In genomic region chr17:75181608-75182318, GRCh38 we compare ENCODE assay signal across 7 cellular contexts. TPM values are rescaled to one million over a fixed set of nuclear protein-coding genes. Genes with fewer than 3 reads are reported as not detected.
A peak's percentile ranks its signal among the peaks of the same experiment; 100 is the strongest.
DNase-seq lines count a peak whose midpoint lies in the region; ATAC-seq and TF ChIP-seq lines count a peak whose summit lies in the region.

No MANE protein-coding gene starts in this region.

- no peak overlapping the region for H3K23ac ChIP-seq in trophoblast cell (ENCODE audit: low read length)

- H3K4me1 ChIP-seq in Karpas-422 (ENCODE audit: low read length) (peaks cover 20% of the 10 kb centered on the region), gastroesophageal sphincter (peaks cover 0 to 50% (median 10%) of the 10 kb centered on the region in 3 donors), trophoblast cell (ENCODE audit: control insufficient read depth in 1 of 2, insufficient read depth in 2 of 2, low read length in 2 of 2) (peaks cover 2 to 4% of the 10 kb centered on the region in 2 experiments)

- peak overlapping the region; percentile 99 for H3K27ac Mint-ChIP-seq in activated T-cell treated with anti-CD3 and anti-CD28 coated beads, Interleukin-2, amount 50 U/mL, for 72 hours

- H3K9me3 Mint-ChIP-seq in activated T-cell treated with anti-CD3 and anti-CD28 coated beads, Interleukin-2, amount 50 U/mL, for 72 hours = no peaks in the 10 kb centered on the region

- H4K8ac ChIP-seq in trophoblast cell (ENCODE audit: low read depth, low read length) = peak overlapping the region; percentile 81

- TF ChIP-seq POLR2A in gastroesophageal sphincter (IDR thresholded peaks at IDR 0.05) = no peak

- no peaks in the 10 kb centered on the region for H3K9me2 ChIP-seq in Karpas-422 (replicated peaks; ENCODE audit: insufficient read depth, low read length)

- peak; percentile 76 for DNase-seq in Karpas-422
- DNase-seq in activated T-cell treated with anti-CD3 and anti-CD28 coated beads, Interleukin-2, amount 50 U/mL, for 72 hours = peak; percentile 32 to 36
- DNase-seq in trophoblast cell = no peak
- no peak for DNase-seq in NCI-H2196 treated with DMSO at 0.1 percent for 48 hours (lab: John Stamatoyannopoulos, UW; ENCODE audit: unreplicated experiment)

- peak overlapping the region; percentile 97 for H3K4me2 ChIP-seq in Karpas-422 (ENCODE audit: low read depth, low read length, poor library complexity, severe bottlenecking)
- H3K4me2 ChIP-seq in trophoblast cell (ENCODE audit: low read length) = peak overlapping the region; percentile 92

- H4K12ac ChIP-seq in trophoblast cell (ENCODE audit: low read depth, low read length) = peak overlapping the region; percentile 65

- H2BK120ac ChIP-seq in trophoblast cell (ENCODE audit: insufficient read depth, low read length, poor library complexity) = peak overlapping the region; percentile 76

- peaks cover 19% of the 10 kb centered on the region; the same call in 1 of the 2 replicates for H3K36me3 ChIP-seq in Karpas-422 (ENCODE audit: insufficient read depth, low read length)
- H3K36me3 ChIP-seq in gastroesophageal sphincter = peaks cover 0 to 29% of the 10 kb centered on the region in 2 donors
- peaks cover 23 to 30% of the 10 kb centered on the region in 2 experiments for H3K36me3 ChIP-seq in trophoblast cell (ENCODE audit: control insufficient read depth in 1 of 2, insufficient read depth in 2 of 2, low read length in 2 of 2)

- H3K4ac ChIP-seq in trophoblast cell (ENCODE audit: low read depth, low read length) = peak overlapping the region; percentile 100

- H3K27me3 ChIP-seq in Karpas-422 (ENCODE audit: low read length) (no peaks in the 10 kb centered on the region), gastroesophageal sphincter (no peaks in the 10 kb centered on the region), trophoblast cell (ENCODE audit: insufficient read depth, low read length) (no peaks in the 10 kb centered on the region)

- H3K79me2 ChIP-seq in Karpas-422 (ENCODE audit: low read length) = peaks cover 55% of the 10 kb centered on the region
- H3K79me2 ChIP-seq in trophoblast cell (ENCODE audit: control insufficient read depth, insufficient read depth, low read length, poor library complexity) = peaks cover 20% of the 10 kb centered on the region

- H3K9me3 ChIP-seq in Karpas-422 (ENCODE audit: low read length) (no peaks in the 10 kb centered on the region), gastroesophageal sphincter (no peaks in the 10 kb centered on the region), trophoblast cell (ENCODE audit: insufficient read depth, low read depth, low read length) (no peaks in the 10 kb centered on the region)

- no peak for TF ChIP-seq EP300 in gastroesophageal sphincter (IDR thresholded peaks at IDR 0.05)

- H3K9ac ChIP-seq in Karpas-422 (ENCODE audit: low read length) (peak overlapping the region; percentile 99), trophoblast cell (ENCODE audit: low read length) (peak overlapping the region; percentile 85)

- WGBS in gastroesophageal sphincter (ENCODE audit: low coverage in 1 of 2), 2 donors = 0% methylated on average over 12 to 22 of the region's 34 CpGs
- no CpG with 5 or more reads among the region's 34 CpGs for WGBS in trophoblast cell (ENCODE audit: extremely low coverage, insufficient coverage, insufficient read length)

- H3K4me3 ChIP-seq in Karpas-422 (ENCODE audit: low read length) = peak overlapping the region; percentile 97
- peak overlapping the region; percentile 64 to 72 for H3K4me3 ChIP-seq in gastroesophageal sphincter
- H3K4me3 ChIP-seq in trophoblast cell (ENCODE audit: low read depth, low read length) = peak overlapping the region; percentile 96

- peak overlapping the region; percentile 94 for H3K18ac ChIP-seq in trophoblast cell (ENCODE audit: low read length)

- peaks cover 11% of the 10 kb centered on the region for H3K79me1 ChIP-seq in trophoblast cell (ENCODE audit: low read length)

- ATAC-seq in GM19438 (IDR thresholded peaks at IDR 0.05; ENCODE audit: low read depth, unreplicated experiment) (peak; percentile 17), gastroesophageal sphincter (no peak), HG02973 (IDR thresholded peaks at IDR 0.05; ENCODE audit: unreplicated experiment) (no peak)
- ATAC-seq in activated T-cell treated with anti-CD3 and anti-CD28 coated beads, Interleukin-2, amount 50 U/mL, for 72 hours (replicated peaks in 1 of 2) = no peak

- H3K36me3 Mint-ChIP-seq in activated T-cell treated with anti-CD3 and anti-CD28 coated beads, Interleukin-2, amount 50 U/mL, for 72 hours (ENCODE audit: insufficient read depth in 2 of 2) = peaks cover 7 to 17% of the 10 kb centered on the region in 2 donors

- H3K4me3 Mint-ChIP-seq in activated T-cell treated with anti-CD3 and anti-CD28 coated beads, Interleukin-2, amount 50 U/mL, for 72 hours = peak overlapping the region; percentile 90 to 99

- H2BK12ac ChIP-seq in trophoblast cell (ENCODE audit: low read length) = no peak overlapping the region

- H4K91ac ChIP-seq in trophoblast cell (ENCODE audit: low read depth, low read length) = peak overlapping the region; percentile 87

- TF ChIP-seq CTCF in gastroesophageal sphincter (IDR thresholded peaks at IDR 0.05) = no peak

- H3K27me3 Mint-ChIP-seq in activated T-cell treated with anti-CD3 and anti-CD28 coated beads, Interleukin-2, amount 50 U/mL, for 72 hours (ENCODE audit: low read depth) = no peaks in the 10 kb centered on the region

- peak overlapping the region; percentile 71 for H2BK5ac ChIP-seq in trophoblast cell (ENCODE audit: low read depth, low read length, poor library complexity)

- peak overlapping the region; percentile 98 for H3K14ac ChIP-seq in trophoblast cell (ENCODE audit: low read length)

- H3K4me1 Mint-ChIP-seq in activated T-cell treated with anti-CD3 and anti-CD28 coated beads, Interleukin-2, amount 50 U/mL, for 72 hours (ENCODE audit: low read depth) = peaks cover 43% of the 10 kb centered on the region

- H3K27ac ChIP-seq in Karpas-422 (ENCODE audit: low read length) (peak overlapping the region; percentile 83), gastroesophageal sphincter (peak overlapping the region; percentile 91 to 100 (median 99)), trophoblast cell (ENCODE audit: low read depth, low read length) (peak overlapping the region; percentile 94)

- peak overlapping the region; percentile 97 for H2AK5ac ChIP-seq in trophoblast cell (ENCODE audit: low read length)

- H4K20me1 ChIP-seq in Karpas-422 (ENCODE audit: insufficient read depth, low read depth, low read length) = peaks cover 24% of the 10 kb centered on the region

- H2AFZ ChIP-seq in Karpas-422 (ENCODE audit: low read length) (no peak overlapping the region), trophoblast cell (ENCODE audit: insufficient read depth, low read length, poor library complexity) (peak overlapping the region; percentile 56)

RNA-seq across cellular contexts. Expression of gene SUMO2, which starts 1.0 kb away (rescaled TPM):
- total RNA-seq in Karpas-422 (2014; rRNA removed; shearing (Covaris generic); ENCODE audit: low replicate concordance) = 136 and 177 TPM in 2 replicates
- total RNA-seq in activated T-cell treated with anti-CD3 and anti-CD28 coated beads, Interleukin-2, amount 50 U/mL, for 72 hours = 100 to 1,000 TPM; 361 to 368 TPM
- 10 to 100 TPM; 67.7 to 95.2 (median 69.9) TPM for total RNA-seq in gastroesophageal sphincter
- polyA plus RNA-seq in trophoblast cell (2013) = 194 and 209 TPM in 2 replicates

RNA-seq across cellular contexts. Expression of gene NUP85, which starts 23.7 kb away (rescaled TPM):
- total RNA-seq in Karpas-422 (2014; rRNA removed; shearing (Covaris generic); ENCODE audit: low replicate concordance) = 40.6 and 47.8 TPM in 2 replicates
- 100 to 1,000 TPM in 1 of 2 donors, 10 to 100 TPM in 1; 88.3 to 114 TPM for total RNA-seq in activated T-cell treated with anti-CD3 and anti-CD28 coated beads, Interleukin-2, amount 50 U/mL, for 72 hours
- 10 to 100 TPM; 19.6 to 62.3 (median 22.3) TPM for total RNA-seq in gastroesophageal sphincter
- 48.2 and 51.5 TPM in 2 replicates for polyA plus RNA-seq in trophoblast cell (2013)

RNA-seq across cellular contexts. Expression of gene JPT1, which starts 27.5 kb away (rescaled TPM):
- 98.2 and 159 TPM in 2 replicates for total RNA-seq in Karpas-422 (2014; rRNA removed; shearing (Covaris generic); ENCODE audit: low replicate concordance)
- 100 to 1,000 TPM; 162 to 188 TPM for total RNA-seq in activated T-cell treated with anti-CD3 and anti-CD28 coated beads, Interleukin-2, amount 50 U/mL, for 72 hours
- 10 to 100 TPM in 3 of 4 donors, 1 to 10 TPM in 1; 9.3 to 48.5 (median 25.0) TPM for total RNA-seq in gastroesophageal sphincter
- polyA plus RNA-seq in trophoblast cell (2013) = 301 and 304 TPM in 2 replicates

RNA-seq across cellular contexts. Expression of gene NT5C, which starts 50.2 kb away (rescaled TPM):
- total RNA-seq in Karpas-422 (2014; rRNA removed; shearing (Covaris generic); ENCODE audit: low replicate concordance) = 43.6 and 174 TPM in 2 replicates
- 10 to 100 TPM; 56.5 to 65.9 TPM for total RNA-seq in activated T-cell treated with anti-CD3 and anti-CD28 coated beads, Interleukin-2, amount 50 U/mL, for 72 hours
- total RNA-seq in gastroesophageal sphincter = 100 to 1,000 TPM in 2 of 4 donors, 10 to 100 TPM in 2; 74.5 to 121 (median 99.6) TPM
- polyA plus RNA-seq in trophoblast cell (2013) = 45.3 and 47.2 TPM in 2 replicates

Comparison
In these comparisons a context has a peak if more than half of its experiments do, and no peak if none do; other contexts are left out.
1. DNase-seq: peak in Karpas-422 (single experiment) and activated T-cell treated with anti-CD3 and anti-CD28 coated beads, Interleukin-2, amount 50 U/mL, for 72 hours (2 of 2); none in trophoblast cell (0 of 2) and NCI-H2196 treated with DMSO at 0.1 percent for 48 hours (single experiment).
2. Peak in every context shown above with its lines, with median percentiles within 50 percentile points of each other: H3K27ac ChIP-seq and H3K4me3 ChIP-seq.